ENCODE assay signal across 8 cellular contexts in genomic region chr12:3752741-3753486, GRCh38. TPM values are rescaled to one million over a fixed set of nuclear protein-coding genes. Genes with fewer than 3 reads are reported as not detected.
DNase-seq lines count a peak whose midpoint lies in the region; ATAC-seq, FAIRE-seq and TF ChIP-seq lines count a peak whose summit lies in the region.

CRACR2A (minus strand) TSS chr12:3753109; CDS start chr12:3696999, 56,110 bp downstream.

- intact Hi-C loops in ovary (cut with DNase I) (no loop called here), transverse colon (cut with DNase I; ENCODE audit: low total_unique reads) (no loop called here)

- ATAC-seq in A549: peak; percentile 91 to 98
- peak; percentile 63 for ATAC-seq in GM18517 (IDR thresholded peaks at IDR 0.05; ENCODE audit: unreplicated experiment)
- ATAC-seq in HG03039 (IDR thresholded peaks at IDR 0.05; ENCODE audit: unreplicated experiment): peak; percentile 84

- peak within 1 kb of the TSS; percentile 56 to 88 for H3K27ac ChIP-seq in A549
- peak within 1 kb of the TSS; percentile 34 to 70 for H3K27ac ChIP-seq in ovary
- peak within 1 kb of the TSS; percentile 78 to 91 (median 82) for H3K27ac ChIP-seq in transverse colon

- CTCF ChIA-PET in A549 (lab: Yijun Ruan, JAX): interaction anchor here (0.9 to 2.8 kb wide), 8 partner anchors 10 to 452 kb away, joined by 3 to 18 read pairs (median 4); no protein-coding TSS in a partner anchor

- TF ChIP-seq RAD21 in A549 (conservative IDR thresholded peaks at IDR 0.05 in 1 of 2, IDR thresholded peaks at IDR 0.05 in 1 of 2): peak in 1 of 2 experiments; percentile 27; a peak in 1 of 5 replicates

- H3K4me2 ChIP-seq in A549: peak within 1 kb of the TSS; percentile 77

- POLR2A ChIA-PET in A549 (lab: Yijun Ruan, JAX): no interaction called here

- in situ Hi-C loops in transverse colon (cut with MboI; ENCODE audit: low pct_ligation_motif_present in 1 of 4, low pct_unique_long_range_greater_than_20kb in 1 of 4, low sequenced_read_pairs in 3 of 4): no loop called here

- no peak for TF ChIP-seq POLR2A in A549 (IDR thresholded peaks at IDR 0.05; ENCODE audit: low read length)
- TF ChIP-seq POLR2A in ovary (IDR thresholded peaks at IDR 0.05): no peak
- TF ChIP-seq POLR2A in transverse colon (IDR thresholded peaks at IDR 0.05): peak; percentile 30

- DNase-seq in A549 (ENCODE audit: low read depth in 1 of 2, low spot score in 1 of 2) (peak; percentile 59 to 68), NOMO-1 treated with DMSO at 0.1 percent for 48 hours (lab: John Stamatoyannopoulos, UW; ENCODE audit: unreplicated experiment) (peak; percentile 66), activated T-cell treated with anti-CD3 and anti-CD28 coated beads for 24 hours (ENCODE audit: low read depth) (peak; percentile 80), fibroblast of the aortic adventitia (ENCODE audit: low read depth) (peak; percentile 55), ovary (peak; percentile 58 to 81 (median 68)), transverse colon (peak; percentile 84)

- TF ChIP-seq EP300 in A549 (IDR thresholded peaks at IDR 0.05) (no peak), ovary (IDR thresholded peaks at IDR 0.05) (no peak), transverse colon (IDR thresholded peaks at IDR 0.05; ENCODE audit: low read depth) (no peak)

- 16% methylated on average over 39 of the region's 62 CpGs for WGBS in A549 (ENCODE audit: missing lambda C conversion rate)
- 2 to 6% (median 6%) methylated on average over 28 to 62 of the region's 62 CpGs for WGBS in ovary, 3 donors
- 5% methylated on average over 25 of the region's 62 CpGs; no CpG with 5 or more reads in 1 of the 2 donors for WGBS in transverse colon (ENCODE audit: low coverage in 1 of 2), 2 donors

- H3K4me3 ChIP-seq in A549: peak within 1 kb of the TSS; percentile 41
- H3K4me3 ChIP-seq in fibroblast of the aortic adventitia (ENCODE audit: low read depth, low read length): peak within 1 kb of the TSS; percentile 64
- peak within 1 kb of the TSS; percentile 36 for H3K4me3 ChIP-seq in ovary
- peak within 1 kb of the TSS; percentile 21 to 53 (median 44) for H3K4me3 ChIP-seq in transverse colon

- no peaks in the 10 kb centered on the region for H3K27me3 ChIP-seq in ovary
- H3K27me3 ChIP-seq in transverse colon: no peaks in the 10 kb centered on the region

- H3K4me1 ChIP-seq in A549 (no peaks in the 10 kb centered on the region), ovary (ENCODE audit: insufficient read depth) (peaks cover 9% of the 10 kb centered on the region), transverse colon (peaks cover 0 to 41% (median 23%) of the 10 kb centered on the region in 4 donors)

- TF ChIP-seq CTCF in A549 (IDR thresholded peaks at IDR 0.05) (peak; percentile 48), fibroblast of the aortic adventitia (IDR thresholded peaks at IDR 0.05; ENCODE audit: insufficient read depth, low read length) (peak; percentile 51), ovary (IDR thresholded peaks at IDR 0.05) (peak; percentile 27 to 62 (median 56)), transverse colon (IDR thresholded peaks at IDR 0.05) (peak; percentile 51 to 94 (median 74))

- H3K36me3 ChIP-seq in ovary (no peaks in the 10 kb centered on the region), transverse colon (no peaks in the 10 kb centered on the region)

- H3K9me3 ChIP-seq in A549 (no peaks in the 10 kb centered on the region), ovary (no peaks in the 10 kb centered on the region), transverse colon (no peaks in the 10 kb centered on the region)

- FAIRE-seq in A549 (lab: Jason Lieb, UNC): no peak

TF ChIP-seq in A549, 52 proteins besides CTCF, POLR2A, EP300 and RAD21:
- TF ChIP-seq, protein P1, sequence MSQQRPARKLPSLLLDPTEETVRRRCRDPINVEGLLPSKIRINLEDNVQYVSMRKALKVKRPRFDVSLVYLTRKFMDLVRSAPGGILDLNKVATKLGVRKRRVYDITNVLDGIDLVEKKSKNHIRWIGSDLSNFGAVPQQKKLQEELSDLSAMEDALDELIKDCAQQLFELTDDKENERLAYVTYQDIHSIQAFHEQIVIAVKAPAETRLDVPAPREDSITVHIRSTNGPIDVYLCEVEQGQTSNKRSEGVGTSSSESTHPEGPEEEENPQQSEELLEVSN (IDR thresholded peaks at IDR 0.05; ENCODE audit: borderline replicate concordance, low read depth): peak; percentile 63; the same call in 1 of the 2 replicates
- peak; percentile 33; the same call in 1 of the 2 replicates for TF ChIP-seq MAX (IDR thresholded peaks at IDR 0.05)
- TF ChIP-seq GATA3 (IDR thresholded peaks at IDR 0.05; ENCODE audit: borderline replicate concordance): no peak

RNA-seq across cellular contexts. Expression of gene CRACR2A, which starts in this region (rescaled TPM):
- 3.3 and 3.8 TPM in 2 replicates for polyA plus RNA-seq in A549 (2011; rRNA removed)
- 1.5 TPM in 2 replicates for polyA plus RNA-seq in A549 (2012; cell fraction: cytosol; rRNA removed)
- 0.89 and 0.94 TPM in 2 replicates for polyA plus RNA-seq in A549 (2012; cell fraction: nucleus; rRNA removed)
- 1.1 to 1.8 TPM (median 1.6 TPM) in 3 replicates for polyA plus RNA-seq in A549 (2017; fragmentation: RNase III; extraction: RNeasy Plus Mini Kit Qiagen cat#74134 plus additional on column Dnase treatment)
- 3.5 and 3.6 TPM in 2 replicates for polyA minus RNA-seq in A549 (2011; rRNA and poly(A)+ RNA removed)
- total RNA-seq in fibroblast of the aortic adventitia (ENCODE audit: low replicate concordance): 4.8 and 16.8 TPM in 2 replicates
- 1 to 10 TPM; 1.8 to 7.7 (median 4.5) TPM for total RNA-seq in ovary
- polyA plus RNA-seq in ovary: 1 to 10 TPM; 2.3 to 4.4 TPM
- 100 to 1,000 TPM in 2 of 4 donors, 10 to 100 TPM in 2; 34.5 to 165 (median 85.8) TPM for total RNA-seq in transverse colon

Comparison
In these comparisons a context has a peak if more than half of its experiments do, and no peak if none do; other contexts are left out.
1. Peak in every context shown above with its lines: DNase-seq, ATAC-seq, H3K4me3 ChIP-seq and H3K27ac ChIP-seq.